15 cellular contexts compared by ENCODE assay signal in the genomic region with DNA sequence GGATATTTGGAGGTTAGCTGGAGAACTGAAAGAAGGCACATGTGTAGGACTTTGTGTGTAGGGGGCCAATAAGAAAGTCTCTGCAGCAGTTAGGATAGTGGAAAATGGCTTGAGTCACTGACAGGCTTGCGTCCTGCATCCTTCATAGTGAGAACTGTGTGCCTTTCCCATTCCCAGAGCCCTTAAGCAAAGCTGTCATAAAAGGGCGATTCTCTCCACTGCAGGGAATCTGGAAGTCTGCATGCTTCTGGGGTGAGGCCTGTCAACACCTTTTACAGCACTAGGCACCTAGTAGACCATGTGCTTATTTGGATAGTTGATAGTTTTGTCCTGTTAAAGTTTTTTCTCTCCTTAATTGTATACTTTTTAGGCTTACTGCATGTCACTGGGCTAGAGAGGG. TPM values are rescaled to one million over a fixed set of nuclear protein-coding genes. Genes with fewer than 3 reads are reported as not detected.
DNase-seq lines count a peak whose midpoint lies in the region; ATAC-seq and TF ChIP-seq lines count a peak whose summit lies in the region.
"Had no signal": no experiment of that assay in that cellular context is flagged by ENCODE, and none has a peak within 500 bp of the region (broad histone marks: within the 10 kb centered on the region; RNA-seq: fewer than 3 reads in every experiment).

No MANE protein-coding gene starts in this region.

- H4K8ac ChIP-seq in IMR-90 (ENCODE audit: low read depth in 2 of 2, low read length in 2 of 2): no peak overlapping the region

- H3K36me3 Mint-ChIP-seq in chondrocyte (ENCODE audit: low read depth) (no peaks in the 10 kb centered on the region), immature natural killer cell (no peaks in the 10 kb centered on the region)
- H3K36me3 Mint-ChIP-seq: activated naive CD8-positive, alpha-beta T cell treated with anti-CD3 and anti-CD28 coated beads, Interleukin-2, amount 10 ng/mL, durations not matched to agents 7 days and 5 days; naive thymus-derived CD4-positive, alpha-beta T cell had no signal

- no peak for TF ChIP-seq RAD21 in IMR-90 (IDR thresholded peaks at IDR 0.05; ENCODE audit: low read length)

- intact Hi-C loops in IMR-90 (cut with micrococcal nuclease): no loop called here

- POLR2A ChIA-PET in IMR-90 (lab: Charles Lee; ENCODE audit: unreplicated experiment): no interaction called here

- CTCF ChIA-PET in IMR-90 (lab: Yijun Ruan, JAX): no interaction called here

- peaks cover 21 to 73% of the 10 kb centered on the region in 2 experiments for H3K79me1 ChIP-seq in IMR-90 (ENCODE audit: low read depth in 1 of 2, low read length in 2 of 2)

- ATAC-seq in IMR-90 (ENCODE audit: low read depth) (peak; percentile 31), HG03565 (IDR thresholded peaks at IDR 0.05; ENCODE audit: unreplicated experiment) (no peak)
- ATAC-seq: naive thymus-derived CD4-positive, alpha-beta T cell; PC-3 had no signal

- H3K4me3 Mint-ChIP-seq in chondrocyte (ENCODE audit: unreplicated experiment) (peak overlapping the region; percentile 7), immature natural killer cell (no peak overlapping the region)
- H3K4me3 Mint-ChIP-seq: activated B cell treated with CpG ODN at 0.5 μM for 24 hours; activated naive CD8-positive, alpha-beta T cell treated with anti-CD3 and anti-CD28 coated beads, Interleukin-2, amount 10 ng/mL, durations not matched to agents 7 days and 5 days; CD8-positive, alpha-beta memory T cell; naive thymus-derived CD4-positive, alpha-beta T cell had no signal

- H4K91ac ChIP-seq in IMR-90 (ENCODE audit: insufficient read depth, low read depth, low read length): no peak overlapping the region

- peaks cover 97% of the 10 kb centered on the region for H3K79me2 ChIP-seq in smooth muscle cell (ENCODE audit: low read depth)

- peaks cover 30% of the 10 kb centered on the region for H3F3A ChIP-seq in smooth muscle cell (ENCODE audit: low read depth)

- H3K9ac ChIP-seq in IMR-90 (ENCODE audit: low read depth, low read length) (peak overlapping the region; percentile 6; the same call in 1 of the 2 replicates), iPS-18a (ENCODE audit: low read length) (peak overlapping the region; percentile 10), smooth muscle cell (ENCODE audit: low read depth) (no peak overlapping the region)

- no peak overlapping the region for H3K56ac ChIP-seq in IMR-90 (ENCODE audit: extremely low read depth, insufficient read depth, low read length)

- H3K27ac Mint-ChIP-seq in chondrocyte (ENCODE audit: unreplicated experiment) (peak overlapping the region; percentile 90), immature natural killer cell (no peak overlapping the region)
- H3K27ac Mint-ChIP-seq: activated B cell treated with CpG ODN at 0.5 μM for 24 hours; activated naive CD8-positive, alpha-beta T cell treated with anti-CD3 and anti-CD28 coated beads, Interleukin-2, amount 10 ng/mL, durations not matched to agents 7 days and 5 days; CD8-positive, alpha-beta memory T cell; naive thymus-derived CD4-positive, alpha-beta T cell had no signal

- H3K4me1 ChIP-seq in IMR-90 (ENCODE audit: control insufficient read depth, insufficient read depth, low read length): peaks cover 14% of the 10 kb centered on the region
- H3K4me1 ChIP-seq in iPS-18a (ENCODE audit: control insufficient read depth, low read depth, low read length): peaks cover 31% of the 10 kb centered on the region
- H3K4me1 ChIP-seq in smooth muscle cell (ENCODE audit: low read depth): peaks cover 44% of the 10 kb centered on the region

- 0 out of 2 replicates have a peak overlapping the region, but pooled peaks have one; percentile 15 for H2AK5ac ChIP-seq in IMR-90 (ENCODE audit: low read depth, low read length)

- WGBS in IMR-90 (ENCODE audit: extremely low coverage in 2 of 2, insufficient read length in 1 of 2), 2 experiments: 80% methylated on average over 1 of the region's 2 CpGs; no CpG with 5 or more reads in 1 of the 2 experiments
- WGBS in smooth muscle cell (ENCODE audit: low lambda C conversion rate): 3% methylated on average over 2 of the region's 2 CpGs

- TF ChIP-seq POLR2A in IMR-90 (IDR thresholded peaks at IDR 0.05; ENCODE audit: low read depth, low read length): no peak

- H2BK5ac ChIP-seq in IMR-90 (ENCODE audit: low read depth, low read length, poor library complexity, severe bottlenecking): peak overlapping the region; percentile 0

- no peaks in the 10 kb centered on the region for H3K27me3 ChIP-seq in IMR-90 (ENCODE audit: control insufficient read depth, insufficient read depth, low read length)
- no peaks in the 10 kb centered on the region for H3K27me3 ChIP-seq in iPS-18a (ENCODE audit: control insufficient read depth, insufficient read depth, low read length)
- H3K27me3 ChIP-seq in smooth muscle cell (ENCODE audit: low read depth): no peaks in the 10 kb centered on the region

- H2AFZ ChIP-seq in IMR-90 (replicated peaks; ENCODE audit: low read length, poor library complexity) (no peak overlapping the region), smooth muscle cell (ENCODE audit: low read depth) (no peak overlapping the region)

- no peak overlapping the region for H2BK20ac ChIP-seq in IMR-90 (ENCODE audit: low read depth, low read length)

- H3K4me1 Mint-ChIP-seq in chondrocyte (ENCODE audit: low read depth): peaks cover 85% of the 10 kb centered on the region
- no peaks in the 10 kb centered on the region for H3K4me1 Mint-ChIP-seq in immature natural killer cell
- H3K4me1 Mint-ChIP-seq: activated B cell treated with CpG ODN at 0.5 μM for 24 hours; CD8-positive, alpha-beta memory T cell had no signal

- no peak overlapping the region for H2BK120ac ChIP-seq in IMR-90 (ENCODE audit: low read depth, low read length)

- dilution Hi-C loops in IMR-90 (cut with HindIII; ENCODE audit: low sequenced_read_pairs, unreplicated experiment): no loop called here

- H4K5ac ChIP-seq in IMR-90 (ENCODE audit: low read depth, low read length): peak overlapping the region; percentile 12; the same call in 1 of the 2 replicates

- no peak for TF ChIP-seq CTCF in IMR-90 (conservative IDR thresholded peaks at IDR 0.05; ENCODE audit: low read depth, low read length)
- no peak for TF ChIP-seq CTCF in chondrocyte (IDR thresholded peaks at IDR 0.05)
- no peak for TF ChIP-seq CTCF in smooth muscle cell (IDR thresholded peaks at IDR 0.05; ENCODE audit: borderline replicate concordance, insufficient read depth, poor library complexity, severe bottlenecking)

- H3K27ac ChIP-seq in IMR-90 (ENCODE audit: insufficient read depth, low read length) (peak overlapping the region; percentile 12; the same call in 1 of the 2 replicates), iPS-18a (ENCODE audit: low read length) (no peak overlapping the region), smooth muscle cell (ENCODE audit: low read depth) (peak overlapping the region; percentile 49)

- no peak overlapping the region for H3K4me3 ChIP-seq in IMR-90 (ENCODE audit: insufficient read depth, low read depth, low read length)
- no peak overlapping the region for H3K4me3 ChIP-seq in iPS-18a (ENCODE audit: low read length)
- no peak overlapping the region for H3K4me3 ChIP-seq in smooth muscle cell
- H3K4me3 ChIP-seq: skin epidermis had no signal

- H3K9me3 ChIP-seq in IMR-90 (ENCODE audit: control insufficient read depth, insufficient read depth, low read length): no peaks in the 10 kb centered on the region
- H3K9me3 ChIP-seq in iPS-18a (ENCODE audit: control insufficient read depth, low read depth, low read length): no peaks in the 10 kb centered on the region
- no peaks in the 10 kb centered on the region for H3K9me3 ChIP-seq in smooth muscle cell (replicated peaks; ENCODE audit: low read depth)

- no peak overlapping the region for H3K14ac ChIP-seq in IMR-90 (replicated peaks; ENCODE audit: low read depth, low read length)

- DNase-seq in IMR-90: no peak
- no peak for DNase-seq in chondrocyte (ENCODE audit: low spot score)
- DNase-seq in smooth muscle cell (lab: John Stamatoyannopoulos, UW; ENCODE audit: unreplicated experiment): no peak
- DNase-seq in immature natural killer cell: no peak
- no peak for DNase-seq in activated gamma-delta T cell (lab: John Stamatoyannopoulos, UW)
- DNase-seq: activated B cell treated with CpG ODN at 0.5 μM for 24 hours; activated naive CD8-positive, alpha-beta T cell treated with anti-CD3 and anti-CD28 coated beads, Interleukin-2, amount 10 ng/mL, durations not matched to agents 7 days and 5 days; CD8-positive, alpha-beta memory T cell; cortex of kidney; naive thymus-derived CD4-positive, alpha-beta T cell; NCI-H446; PC-3 had no signal

- peak overlapping the region; percentile 50; the same call in 1 of the 2 replicates for H3K18ac ChIP-seq in IMR-90 (ENCODE audit: low read depth, low read length)

- H3K23ac ChIP-seq in IMR-90 (ENCODE audit: low read depth, low read length): peak overlapping the region; percentile 14

- H3K9me1 ChIP-seq in IMR-90 (ENCODE audit: insufficient read depth, low read length): peaks cover 11% of the 10 kb centered on the region

- H3K4ac ChIP-seq in IMR-90 (ENCODE audit: low read depth, low read length): no peak overlapping the region

- H3K9me3 Mint-ChIP-seq in chondrocyte (ENCODE audit: low read depth): no peaks in the 10 kb centered on the region
- no peaks in the 10 kb centered on the region for H3K9me3 Mint-ChIP-seq in immature natural killer cell
- H3K9me3 Mint-ChIP-seq: activated B cell treated with CpG ODN at 0.5 μM for 24 hours; activated naive CD8-positive, alpha-beta T cell treated with anti-CD3 and anti-CD28 coated beads, Interleukin-2, amount 10 ng/mL, durations not matched to agents 7 days and 5 days; CD8-positive, alpha-beta memory T cell had no signal

- no TSS peak for BruUV-seq in IMR-90 (replicated peaks; lab: Mats Ljungman, UMichigan)

- H2BK15ac ChIP-seq in IMR-90 (ENCODE audit: low read depth, low read length): no peak overlapping the region

- H3K36me3 ChIP-seq in IMR-90 (ENCODE audit: control insufficient read depth, insufficient read depth, low read length): no peaks in the 10 kb centered on the region
- no peaks in the 10 kb centered on the region for H3K36me3 ChIP-seq in iPS-18a (ENCODE audit: control insufficient read depth, low read depth, low read length)
- H3K36me3 ChIP-seq in smooth muscle cell (ENCODE audit: low read depth): no peaks in the 10 kb centered on the region

- H3K4me2 ChIP-seq in IMR-90 (ENCODE audit: low read depth, low read length) (peak overlapping the region; percentile 28), smooth muscle cell (peak overlapping the region; percentile 43)

- H3K27me3 Mint-ChIP-seq in chondrocyte (ENCODE audit: low read depth) (no peaks in the 10 kb centered on the region), immature natural killer cell (ENCODE audit: low read depth in 3 of 3) (peaks cover 0 to 5% (median 4%) of the 10 kb centered on the region in 3 donors)
- H3K27me3 Mint-ChIP-seq: activated B cell treated with CpG ODN at 0.5 μM for 24 hours had no signal

- no peak overlapping the region for H2AK9ac ChIP-seq in IMR-90 (replicated peaks; ENCODE audit: low read depth, low read length, poor library complexity)

- in situ Hi-C loops in IMR-90 (cut with MboI; ENCODE audit: low sequenced_read_pairs): no loop called here

- H4K20me1 ChIP-seq in IMR-90 (ENCODE audit: insufficient read depth, low read length) (peaks cover 29% of the 10 kb centered on the region), smooth muscle cell (ENCODE audit: low read depth) (peaks cover 94% of the 10 kb centered on the region)

RNA-seq across cellular contexts. Expression of a gene that starts 39.4 kb away (rescaled TPM):
- total RNA-seq in IMR-90 (2012; rRNA removed) (368 and 369 TPM in 2 replicates), chondrocyte (377 to 446 TPM (median 386 TPM) in 3 replicates), smooth muscle cell (186 and 195 TPM in 2 replicates)
- polyA plus RNA-seq in IMR-90 (2012; rRNA removed) (56.3 and 67.6 TPM in 2 replicates), smooth muscle cell (36.9 and 71.9 TPM in 2 replicates), immature natural killer cell (100 to 1,000 TPM in 1 of 3 donors, 10 to 100 TPM in 2; 12.7 to 152 (median 12.9) TPM)
- polyA plus RNA-seq in IMR-90 (2012; cell fraction: cytosol; rRNA removed): 24.9 and 28.6 TPM in 2 replicates
- polyA plus RNA-seq in IMR-90 (2012; cell fraction: nucleus; rRNA removed; ENCODE audit: low replicate concordance): 141 and 243 TPM in 2 replicates
